ENCODE assay signal across 9 cellular contexts in the genomic region with DNA sequence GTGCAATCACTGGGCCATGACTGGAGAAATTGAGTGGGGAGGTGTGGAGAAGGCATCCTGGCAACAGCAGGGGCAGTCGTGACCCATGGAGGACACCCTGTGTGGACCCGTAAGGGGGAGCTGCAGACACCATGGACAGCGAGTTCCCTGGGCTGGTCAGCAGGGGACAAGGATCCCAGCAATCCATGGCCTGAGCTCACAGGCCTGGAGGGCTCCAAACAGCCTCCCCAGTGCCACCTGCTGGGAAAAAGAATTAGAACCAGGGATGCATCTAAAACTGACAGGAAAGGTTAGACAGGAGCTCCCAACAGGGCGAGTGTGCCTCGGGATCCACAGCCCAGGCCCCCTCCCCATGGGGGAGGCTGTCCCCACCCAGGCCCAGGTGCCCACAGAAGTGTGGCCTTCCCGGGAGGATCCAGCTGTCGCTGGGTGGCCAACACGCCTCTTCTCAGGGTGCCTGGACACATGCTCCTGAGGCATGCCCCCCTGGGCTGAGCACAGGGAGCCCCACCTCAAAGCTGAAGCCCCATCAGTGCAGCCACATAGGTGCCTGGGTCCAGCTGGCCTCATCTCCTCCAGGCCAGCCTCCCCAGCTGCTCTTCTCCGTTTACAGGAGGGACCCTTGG. TPM values are rescaled to one million over a fixed set of nuclear protein-coding genes. Genes with fewer than 3 reads are reported as not detected.
DNase-seq lines count a peak whose midpoint lies in the region; ATAC-seq and TF ChIP-seq lines count a peak whose summit lies in the region.
"Had no signal": no experiment of that assay in that cellular context is flagged by ENCODE, and none has a peak within 500 bp of the region (broad histone marks: within the 10 kb centered on the region; RNA-seq: fewer than 3 reads in every experiment).

No MANE protein-coding gene starts in this region.

- H3K9me3 ChIP-seq in heart left ventricle: no peaks in the 10 kb centered on the region

- H3K27ac ChIP-seq in heart left ventricle: no peak overlapping the region

- H3K27me3 ChIP-seq in heart left ventricle: peaks cover 0 to 14% (median 0%) of the 10 kb centered on the region in 9 donors

- peaks cover 0 to 4% (median 0%) of the 10 kb centered on the region in 12 donors for H3K4me1 ChIP-seq in heart left ventricle

- 35 to 44% (median 41%) methylated on average over 9 of the region's 9 CpGs for WGBS in heart left ventricle, 4 donors

- H3K9me3 Mint-ChIP-seq in activated CD4-positive, alpha-beta T cell treated with anti-CD3 and anti-CD28 coated beads, Interleukin-2, amount 10 ng/mL, durations not matched to agents 24 days and 14 days: peaks cover 4% of the 10 kb centered on the region
- H3K9me3 Mint-ChIP-seq: central memory CD8-positive, alpha-beta T cell had no signal

- H3K36me3 ChIP-seq in heart left ventricle: no peaks in the 10 kb centered on the region

- TF ChIP-seq CTCF in NB4 (IDR thresholded peaks at IDR 0.05; ENCODE audit: low read depth, low read length) (peak; percentile 60), WI38 (IDR thresholded peaks at IDR 0.05; ENCODE audit: low read depth, low read length) (peak; percentile 61), heart left ventricle (IDR thresholded peaks at IDR 0.05) (peak; percentile 39 to 69 (median 55))

- peak; percentile 74 to 86 (median 80) for ATAC-seq in heart left ventricle
- ATAC-seq in GM18858 (IDR thresholded peaks at IDR 0.05; ENCODE audit: unreplicated experiment): no peak
- ATAC-seq in GM21447 (IDR thresholded peaks at IDR 0.05; ENCODE audit: unreplicated experiment): no peak

- no peak overlapping the region for H3K4me3 Mint-ChIP-seq in activated CD4-positive, alpha-beta T cell treated with anti-CD3 and anti-CD28 coated beads, Interleukin-2, amount 10 ng/mL, durations not matched to agents 24 days and 14 days
- H3K4me3 Mint-ChIP-seq: central memory CD8-positive, alpha-beta T cell had no signal

- H3K4me1 Mint-ChIP-seq in activated CD4-positive, alpha-beta T cell treated with anti-CD3 and anti-CD28 coated beads, Interleukin-2, amount 10 ng/mL, durations not matched to agents 24 days and 14 days: no peaks in the 10 kb centered on the region
- H3K4me1 Mint-ChIP-seq: central memory CD8-positive, alpha-beta T cell had no signal

- H3K36me3 Mint-ChIP-seq in activated CD4-positive, alpha-beta T cell treated with anti-CD3 and anti-CD28 coated beads, Interleukin-2, amount 10 ng/mL, durations not matched to agents 24 days and 14 days (ENCODE audit: low read depth): no peaks in the 10 kb centered on the region

- intact Hi-C loops in activated CD4-positive, alpha-beta T cell treated with anti-CD3 and anti-CD28 coated beads, Interleukin-2, amount 10 ng/mL, durations not matched to agents 24 days and 14 days (cut with micrococcal nuclease): no loop called here
- intact Hi-C loops in heart left ventricle (cut with DNase I): loop anchor here in 4 of 10 donors (5.0 kb wide), 1 partner anchor 328 kb away; no protein-coding TSS in a partner anchor

- H3K4me3 ChIP-seq in NB4 (ENCODE audit: low read depth, low read length) (no peak overlapping the region), WI38 (ENCODE audit: low read depth, low read length) (no peak overlapping the region), heart left ventricle (no peak overlapping the region)

- peaks cover 9% of the 10 kb centered on the region for H3K27me3 Mint-ChIP-seq in activated CD4-positive, alpha-beta T cell treated with anti-CD3 and anti-CD28 coated beads, Interleukin-2, amount 10 ng/mL, durations not matched to agents 24 days and 14 days

- no peak overlapping the region for H3K27ac Mint-ChIP-seq in activated CD4-positive, alpha-beta T cell treated with anti-CD3 and anti-CD28 coated beads, Interleukin-2, amount 10 ng/mL, durations not matched to agents 24 days and 14 days

- peak; percentile 74 for DNase-seq in activated CD4-positive, alpha-beta T cell treated with anti-CD3 and anti-CD28 coated beads, Interleukin-2, amount 10 ng/mL, durations not matched to agents 24 days and 14 days
- DNase-seq in activated CD4-positive, alpha-beta T cell treated with anti-CD3 and anti-CD28 coated beads for 48 hours: no peak
- DNase-seq in NB4 (ENCODE audit: low read depth) (peak; percentile 51), heart left ventricle (peak in 4 of 5 donors; percentile 52 to 68 (median 55)), renal cortical epithelial cell (ENCODE audit: low read depth) (peak; percentile 50)

- TF ChIP-seq POLR2A in NB4 (IDR thresholded peaks at IDR 0.05; ENCODE audit: extremely low read depth, insufficient read length): no peak
- no peak for TF ChIP-seq POLR2A in heart left ventricle (IDR thresholded peaks at IDR 0.05)

RNA-seq across cellular contexts. Expression of a gene that starts 20.5 kb away (rescaled TPM):
- 0.37 and 0.47 TPM in 2 replicates for total RNA-seq in activated CD4-positive, alpha-beta T cell treated with anti-CD3 and anti-CD28 coated beads, Interleukin-2, amount 10 ng/mL, durations not matched to agents 24 days and 14 days
- total RNA-seq in heart left ventricle (10 to 100 TPM in 1 of 9 donors, 1 to 10 TPM in 8; 1.1 to 25.8 (median 2.8) TPM), renal cortical epithelial cell (0.45 and 4.2 TPM in 2 replicates)
- polyA plus RNA-seq in heart left ventricle: under 1 TPM; 0.76 to 0.97 TPM

RNA-seq across cellular contexts. Expression of a gene that starts 28.1 kb away (rescaled TPM):
- total RNA-seq in activated CD4-positive, alpha-beta T cell treated with anti-CD3 and anti-CD28 coated beads, Interleukin-2, amount 10 ng/mL, durations not matched to agents 24 days and 14 days: not detected in 2 replicates
- total RNA-seq in heart left ventricle (not detected), renal cortical epithelial cell (not detected in 2 replicates)
- polyA plus RNA-seq in heart left ventricle: under 1 TPM in 1 of 2 donors, not detected in 1; 0.06 TPM

RNA-seq across cellular contexts. Expression of a gene that starts 55.4 kb away (rescaled TPM):
- total RNA-seq in activated CD4-positive, alpha-beta T cell treated with anti-CD3 and anti-CD28 coated beads, Interleukin-2, amount 10 ng/mL, durations not matched to agents 24 days and 14 days: not detected in 2 replicates
- total RNA-seq in heart left ventricle (under 1 TPM in 1 of 9 donors, not detected in 8; 0.75 TPM), renal cortical epithelial cell (0.10 and 5.2 TPM in 2 replicates)
- polyA plus RNA-seq in heart left ventricle: under 1 TPM in 1 of 2 donors, not detected in 1; 0.10 TPM

Comparison
In these comparisons a context has a peak if more than half of its experiments do, and no peak if none do; other contexts are left out.
1. ATAC-seq: peak in heart left ventricle (4 of 4); none in GM18858 (single experiment) and GM21447 (single experiment).
2. Peak in every context shown above with its lines, with median percentiles within 50 percentile points of each other: CTCF ChIP-seq.